ENCODE assay signal across 2 cellular contexts in genomic region chr11:120354068-120354467, GRCh38.
TF ChIP-seq lines count a peak whose summit lies in the region.

No MANE protein-coding gene starts in this region.

TF ChIP-seq in HCT116, 20 proteins besides CTCF, POLR2A, EP300 and RAD21:
- TF ChIP-seq TCF7L2 (IDR thresholded peaks at IDR 0.05; ENCODE audit: borderline replicate concordance, extremely low read depth, insufficient read depth, insufficient read length): no peak

TF ChIP-seq in HepG2, 621 proteins besides CTCF, POLR2A, EP300 and RAD21:
- TF ChIP-seq ZNF629 (CRISPR knock-in tag; conservative IDR thresholded peaks at IDR 0.05) (peak; percentile 16; the same call in 1 of the 2 replicates), HOXA7 (CRISPR knock-in tag; IDR thresholded peaks at IDR 0.05) (no peak)
